ENCODE assay signal across 8 cellular contexts in the genomic region with DNA sequence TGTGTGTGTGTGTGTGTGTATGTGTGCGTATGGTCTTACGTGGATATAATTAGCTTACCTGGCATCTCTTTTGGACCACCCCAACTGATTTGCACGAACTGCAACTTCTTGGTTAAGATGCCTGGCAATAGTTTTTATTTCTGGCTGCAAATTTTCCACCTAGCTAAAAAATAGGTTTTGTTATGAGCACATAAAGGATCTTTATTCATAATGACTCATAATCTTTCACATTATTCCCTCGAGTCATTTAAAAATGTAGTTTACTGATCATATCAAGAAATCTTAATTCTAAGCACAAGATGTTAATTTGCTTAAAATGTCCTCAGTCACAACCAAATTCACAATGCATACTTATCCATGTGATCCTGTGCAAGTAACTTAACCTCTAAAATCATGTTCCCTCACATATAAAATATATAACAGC. TPM values are rescaled to one million over a fixed set of nuclear protein-coding genes. Genes with fewer than 3 reads are reported as not detected.
DNase-seq lines count a peak whose midpoint lies in the region; ATAC-seq lines count a peak whose summit lies in the region.

No MANE protein-coding gene starts in this region.

- peak overlapping the region; percentile 92 for H3K4me3 ChIP-seq in iPS-11a (ENCODE audit: low read depth, low read length)

- H3K27ac Mint-ChIP-seq in activated CD4-positive, alpha-beta T cell treated with anti-CD3 and anti-CD28 coated beads for 36 hours: peak overlapping the region; percentile 100
- H3K27ac Mint-ChIP-seq in activated T-helper 17 cell treated with anti-CD3 and anti-CD28 coated beads, Interleukin-2, amount 50 U/mL, for 72 hours: peak overlapping the region; percentile 96

- peak; percentile 41 for DNase-seq in activated CD4-positive, alpha-beta T cell treated with anti-CD3 and anti-CD28 coated beads for 36 hours
- DNase-seq in activated CD4-positive, alpha-beta T cell treated with anti-CD3 and anti-CD28 coated beads for 1 hour: no peak
- DNase-seq in stimulated activated CD4-positive, alpha-beta T cell treated with anti-CD3 and anti-CD28 coated beads, Interleukin-4, amount 100 ng/mL, for 1 hour: peak; percentile 13
- no peak for DNase-seq in left lobe of liver (ENCODE audit: low spot score)

- CTCF ChIA-PET in activated CD4-positive, alpha-beta T cell treated with anti-CD3 and anti-CD28 coated beads for 36 hours (lab: Charles Lee): interaction anchor here (0.5 to 2.0 kb wide), 4 partner anchors 13 to 191 kb away, joined by 3 to 4 read pairs (median 3); partner anchors contain the start of gene ANKRD17

- peak overlapping the region; percentile 84 for H3K4me3 Mint-ChIP-seq in activated CD4-positive, alpha-beta T cell treated with anti-CD3 and anti-CD28 coated beads for 36 hours
- peak overlapping the region; percentile 89 for H3K4me3 Mint-ChIP-seq in activated T-helper 17 cell treated with anti-CD3 and anti-CD28 coated beads, Interleukin-2, amount 50 U/mL, for 72 hours

- POLR2A ChIA-PET in activated CD4-positive, alpha-beta T cell treated with anti-CD3 and anti-CD28 coated beads for 36 hours (lab: Charles Lee): interaction anchor here (1.4 kb wide), 1 partner anchor 190 kb away, joined by 8 read pairs; no protein-coding TSS in a partner anchor

- peaks cover 39% of the 10 kb centered on the region for H3K4me1 Mint-ChIP-seq in activated CD4-positive, alpha-beta T cell treated with anti-CD3 and anti-CD28 coated beads for 36 hours
- H3K4me1 Mint-ChIP-seq in activated T-helper 17 cell treated with anti-CD3 and anti-CD28 coated beads, Interleukin-2, amount 50 U/mL, for 72 hours: peaks cover 11% of the 10 kb centered on the region

- intact Hi-C loops in activated CD4-positive, alpha-beta T cell treated with anti-CD3 and anti-CD28 coated beads for 36 hours (cut with DNase I, micrococcal nuclease): loop anchor here in 1 of 2 experiments (5.0 kb wide), 1 partner anchor 1089 kb away; the partner anchor contains the start of gene MTHFD2L

- H3K36me3 Mint-ChIP-seq in activated CD4-positive, alpha-beta T cell treated with anti-CD3 and anti-CD28 coated beads for 36 hours (ENCODE audit: low read depth): peaks cover 23% of the 10 kb centered on the region
- H3K36me3 Mint-ChIP-seq in activated T-helper 17 cell treated with anti-CD3 and anti-CD28 coated beads, Interleukin-2, amount 50 U/mL, for 72 hours (ENCODE audit: low read depth): peaks cover 60% of the 10 kb centered on the region

- H3K27me3 Mint-ChIP-seq in activated CD4-positive, alpha-beta T cell treated with anti-CD3 and anti-CD28 coated beads for 36 hours: no peaks in the 10 kb centered on the region
- H3K27me3 Mint-ChIP-seq in activated T-helper 17 cell treated with anti-CD3 and anti-CD28 coated beads, Interleukin-2, amount 50 U/mL, for 72 hours: no peaks in the 10 kb centered on the region

- ATAC-seq in activated CD4-positive, alpha-beta T cell treated with anti-CD3 and anti-CD28 coated beads for 36 hours: peak; percentile 7
- peak; percentile 6 for ATAC-seq in activated T-helper 17 cell treated with anti-CD3 and anti-CD28 coated beads, Interleukin-2, amount 50 U/mL, for 72 hours (replicated peaks)
- no peak for ATAC-seq in HG03354 (IDR thresholded peaks at IDR 0.05; ENCODE audit: poor library complexity, severe bottlenecking, unreplicated experiment)
- ATAC-seq in left lobe of liver: no peak
- no peak for ATAC-seq in GM21619 (IDR thresholded peaks at IDR 0.05; ENCODE audit: unreplicated experiment)

- H3K9me3 Mint-ChIP-seq in activated CD4-positive, alpha-beta T cell treated with anti-CD3 and anti-CD28 coated beads for 36 hours (ENCODE audit: low read depth): no peaks in the 10 kb centered on the region
- no peaks in the 10 kb centered on the region for H3K9me3 Mint-ChIP-seq in activated T-helper 17 cell treated with anti-CD3 and anti-CD28 coated beads, Interleukin-2, amount 50 U/mL, for 72 hours

RNA-seq across cellular contexts. Expression of gene COX18, which starts 1.5 kb away (rescaled TPM):
- 10 to 100 TPM; 17.9 to 21.3 TPM for total RNA-seq in activated CD4-positive, alpha-beta T cell treated with anti-CD3 and anti-CD28 coated beads for 36 hours
- total RNA-seq in activated T-helper 17 cell treated with anti-CD3 and anti-CD28 coated beads, Interleukin-2, amount 50 U/mL, for 72 hours: 10 to 100 TPM; 22.2 to 28.3 TPM
- total RNA-seq in left lobe of liver: 19.9 TPM

Comparison
In these comparisons a context has a peak if more than half of its experiments do, and no peak if none do; other contexts are left out.
1. DNase-seq: peak in activated CD4-positive, alpha-beta T cell treated with anti-CD3 and anti-CD28 coated beads for 36 hours (single experiment) and stimulated activated CD4-positive, alpha-beta T cell treated with anti-CD3 and anti-CD28 coated beads, Interleukin-4, amount 100 ng/mL, for 1 hour (single experiment); none in activated CD4-positive, alpha-beta T cell treated with anti-CD3 and anti-CD28 coated beads for 1 hour (single experiment) and left lobe of liver (single experiment).
2. ATAC-seq: peak in activated CD4-positive, alpha-beta T cell treated with anti-CD3 and anti-CD28 coated beads for 36 hours (single experiment) and activated T-helper 17 cell treated with anti-CD3 and anti-CD28 coated beads, Interleukin-2, amount 50 U/mL, for 72 hours (single experiment); none in HG03354 (single experiment), left lobe of liver (single experiment) and GM21619 (single experiment).